Comparison of ENCODE assay signal across 15 cellular contexts in the genomic region with DNA sequence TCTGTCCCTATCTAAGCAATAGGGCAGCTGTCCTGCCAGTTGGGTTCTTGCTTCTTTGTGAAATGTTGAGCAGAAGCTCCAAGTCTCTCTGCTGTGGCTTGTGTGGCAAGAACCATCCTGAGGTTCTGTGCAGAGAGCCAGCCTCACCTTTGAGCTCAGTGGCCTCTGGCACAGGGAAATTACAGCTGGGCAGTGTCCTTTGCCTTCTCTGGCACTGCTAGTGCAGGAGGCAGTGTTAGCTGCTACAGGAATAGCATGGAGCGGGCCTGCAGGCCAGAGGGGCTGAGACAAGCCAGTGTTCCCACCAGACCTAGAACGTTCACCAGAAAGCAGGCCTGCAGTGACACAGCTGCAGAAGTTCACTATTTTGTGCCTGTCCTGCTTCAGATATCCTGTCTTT. TPM values are rescaled to one million over a fixed set of nuclear protein-coding genes. Genes with fewer than 3 reads are reported as not detected.
A peak's percentile ranks its signal among the peaks of the same experiment; 100 is the strongest.
DNase-seq lines count a peak whose midpoint lies in the region; ATAC-seq and TF ChIP-seq lines count a peak whose summit lies in the region.
"Had no signal": no experiment of that assay in that cellular context is flagged by ENCODE, and none has a peak within 500 bp of the region (broad histone marks: within the 10 kb centered on the region; RNA-seq: fewer than 3 reads in every experiment).

No MANE protein-coding gene starts in this region.

- no peaks in the 10 kb centered on the region for H3F3A ChIP-seq in Loucy (ENCODE audit: low read depth)

- H3K4me1 ChIP-seq in Loucy (ENCODE audit: insufficient read depth, low read length, poor library complexity, severe bottlenecking), result peaks cover 65% of the 10 kb centered on the region

- peak overlapping the region; percentile 68 for H3K27ac ChIP-seq in angular gyrus (ENCODE audit: low read depth, low read length)

- peaks cover 14% of the 10 kb centered on the region for H4K20me1 ChIP-seq in Loucy (ENCODE audit: insufficient read depth, low read length, poor library complexity, severe bottlenecking)

- peak overlapping the region; percentile 88 for H3K9ac ChIP-seq in Loucy (ENCODE audit: low read depth, low read length, poor library complexity, severe bottlenecking)

- no peak overlapping the region for H2AFZ ChIP-seq in Loucy (ENCODE audit: low read length)

- in situ Hi-C loops in ACHN (cut with HindIII; ENCODE audit: low pct_ligation_motif_present, low pct_unique_long_range_greater_than_20kb, low sequenced_read_pairs), result no loop called here

- peak overlapping the region; percentile 86 for H3K4me3 ChIP-seq in Loucy (ENCODE audit: low read length, poor library complexity, severe bottlenecking)

- peaks cover 67% of the 10 kb centered on the region for H3K79me2 ChIP-seq in Loucy (ENCODE audit: insufficient read depth, low read length)

- peak; percentile 20 for ATAC-seq in sciatic nerve
- no peak for ATAC-seq in HG02852 (IDR thresholded peaks at IDR 0.05; ENCODE audit: unreplicated experiment)
- no peak for ATAC-seq in GM21529 (IDR thresholded peaks at IDR 0.05; ENCODE audit: unreplicated experiment)
- no peak for ATAC-seq in GM18498 (IDR thresholded peaks at IDR 0.05; ENCODE audit: unreplicated experiment)

- DNase-seq in left kidney (ENCODE audit: low read depth, low spot score) (peak; percentile 31), sciatic nerve (ENCODE audit: low spot score) (no peak), ACHN (no peak)
- DNase-seq: activated naive CD4-positive, alpha-beta T cell treated with anti-CD3 and anti-CD28 coated beads, Interleukin-2, amount 10 ng/mL, durations not matched to agents 7 days and 5 days; effector memory CD4-positive, alpha-beta T cell; hippocampal formation; NCI-H2029; stimulated activated CD4-positive, alpha-beta T cell treated with anti-CD3 and anti-CD28 coated beads, Interleukin-2, amount 100 ng/mL, for 24 hours had no signal

- H3K9me3 ChIP-seq in Loucy (ENCODE audit: insufficient read depth, low read depth, low read length), result no peaks in the 10 kb centered on the region

- TF ChIP-seq CTCF in Loucy (conservative IDR thresholded peaks at IDR 0.05; ENCODE audit: low read length), result no peak

- no peaks in the 10 kb centered on the region for H3K27me3 ChIP-seq in Loucy (ENCODE audit: insufficient read depth, low read length, poor library complexity, severe bottlenecking)

- intact Hi-C loops in sciatic nerve (cut with DNase I), result no loop called here

- no peaks in the 10 kb centered on the region for H3K9me2 ChIP-seq in Loucy (replicated peaks; ENCODE audit: low read depth, low read length)

- no peaks in the 10 kb centered on the region for H3K36me3 ChIP-seq in Loucy (ENCODE audit: insufficient read depth, low read length)

- H3K4me2 ChIP-seq in Loucy (ENCODE audit: low read depth, low read length, poor library complexity, severe bottlenecking), result peak overlapping the region; percentile 73

RNA-seq across cellular contexts. Expression of a gene that starts 1.8 kb away (rescaled TPM):
- total RNA-seq in sciatic nerve, result 117 TPM
- total RNA-seq: OCI-LY7 had no signal

RNA-seq across cellular contexts. Expression of a gene that starts 44.0 kb away (rescaled TPM):
- total RNA-seq in sciatic nerve, result 103 TPM

RNA-seq across cellular contexts. Expression of a gene that starts 53.5 kb away (rescaled TPM):
- total RNA-seq in sciatic nerve, result not detected
- total RNA-seq: OCI-LY7, subcutaneous adipose tissue had no signal

RNA-seq across cellular contexts. Expression of a gene that starts 53.6 kb away (rescaled TPM):
- not detected for total RNA-seq in sciatic nerve
- total RNA-seq: OCI-LY7, subcutaneous adipose tissue had no signal
